ENCODE assay signal across 8 cellular contexts in genomic region chr3:36892457-36893136, GRCh38. TPM values are rescaled to one million over a fixed set of nuclear protein-coding genes. Genes with fewer than 3 reads are reported as not detected.
DNase-seq lines count a peak whose midpoint lies in the region; ATAC-seq, FAIRE-seq and TF ChIP-seq lines count a peak whose summit lies in the region.
"Had no signal": no experiment of that assay in that cellular context is flagged by ENCODE, and none has a peak within 500 bp of the region (broad histone marks: within the 10 kb centered on the region; RNA-seq: fewer than 3 reads in every experiment).

No MANE protein-coding gene starts in this region.

- H3K4me2 ChIP-seq in astrocyte (ENCODE audit: low read length) = no peak overlapping the region

- H3K4me1 Mint-ChIP-seq in CD14-positive monocyte (peaks cover 51% of the 10 kb centered on the region), astrocyte (ENCODE audit: low read depth, unreplicated experiment) (peaks cover 11% of the 10 kb centered on the region)
- H3K4me1 Mint-ChIP-seq in naive thymus-derived CD4-positive, alpha-beta T cell = peaks cover 45 to 72% (median 56%) of the 10 kb centered on the region in 7 donors

- FAIRE-seq in astrocyte (lab: Jason Lieb, UNC) (no peak), pancreas (lab: Jason Lieb, UNC) (no peak)

- ATAC-seq in naive thymus-derived CD4-positive, alpha-beta T cell = no peak
- no peak for ATAC-seq in pancreas
- ATAC-seq in HG02678 (IDR thresholded peaks at IDR 0.05; ENCODE audit: unreplicated experiment) = no peak

- H3K4me3 Mint-ChIP-seq in CD14-positive monocyte (no peak overlapping the region), astrocyte (ENCODE audit: unreplicated experiment) (no peak overlapping the region)
- H3K4me3 Mint-ChIP-seq in naive thymus-derived CD4-positive, alpha-beta T cell = peak overlapping the region in 7 of 10 donors; percentile 17 to 64 (median 51)

- DNase-seq in CD14-positive monocyte (ENCODE audit: low spot score) (no peak), astrocyte (ENCODE audit: low read depth) (no peak), pancreas (no peak), EL (no peak)
- no peak for DNase-seq in naive thymus-derived CD4-positive, alpha-beta T cell
- DNase-seq: activated T-cell treated with anti-CD3 and anti-CD28 coated beads, Interleukin-2, amount 50 U/mL, for 48 hours had no signal

- no peak overlapping the region for H3K9ac ChIP-seq in astrocyte (ENCODE audit: low read length)

- CTCF ChIA-PET in naive thymus-derived CD4-positive, alpha-beta T cell (lab: Charles Lee) = interaction anchor here (0.9 to 1.5 kb wide), 2 partner anchors 19 to 66 kb away, joined by 3 to 5 read pairs; no protein-coding TSS in a partner anchor

- TF ChIP-seq CTCF in CD14-positive monocyte (IDR thresholded peaks at IDR 0.05) = no peak
- no peak for TF ChIP-seq CTCF in astrocyte (IDR thresholded peaks at IDR 0.05; ENCODE audit: insufficient read depth, low read depth, low read length)
- no peak for TF ChIP-seq CTCF in pancreas (IDR thresholded peaks at IDR 0.05)

- POLR2A ChIA-PET in naive thymus-derived CD4-positive, alpha-beta T cell (lab: Charles Lee) = interaction anchor here (0.9 to 5.3 kb wide), 8 partner anchors 9 to 101 kb away, joined by 3 to 62 read pairs (median 7); partner anchors contain the start of genes EPM2AIP1, MLH1 and TRANK1

- H3K4me1 ChIP-seq in astrocyte (ENCODE audit: insufficient read depth, low read length) (peaks cover 5% of the 10 kb centered on the region), pancreas (peaks cover 0 to 6% (median 0%) of the 10 kb centered on the region in 3 donors)
- peaks cover 29 to 38% of the 10 kb centered on the region in 2 donors for H3K4me1 ChIP-seq in naive thymus-derived CD4-positive, alpha-beta T cell (ENCODE audit: control insufficient read depth in 2 of 2, insufficient read depth in 2 of 2, low read length in 2 of 2)

- no peak overlapping the region for H2AFZ ChIP-seq in astrocyte (ENCODE audit: low read depth, low read length)

- H3K36me3 ChIP-seq in KOPT-K1 (ENCODE audit: insufficient read depth, low read length) (peaks cover 72% of the 10 kb centered on the region), astrocyte (ENCODE audit: insufficient read depth, low read length) (no peaks in the 10 kb centered on the region), pancreas (no peaks in the 10 kb centered on the region)
- peaks cover 28 to 67% (median 30%) of the 10 kb centered on the region in 3 experiments for H3K36me3 ChIP-seq in naive thymus-derived CD4-positive, alpha-beta T cell (ENCODE audit: control insufficient read depth in 2 of 3, insufficient read depth in 3 of 3, low read length in 3 of 3)

- H3K4me3 ChIP-seq in astrocyte (ENCODE audit: insufficient read depth, low read depth, low read length) (no peak overlapping the region), pancreas (no peak overlapping the region)
- H3K4me3 ChIP-seq in naive thymus-derived CD4-positive, alpha-beta T cell (ENCODE audit: low read length) = no peak overlapping the region

- H3K27ac Mint-ChIP-seq in CD14-positive monocyte = peak overlapping the region; percentile 83 to 95 (median 94)
- peak overlapping the region; percentile 77 for H3K27ac Mint-ChIP-seq in astrocyte (ENCODE audit: unreplicated experiment)
- H3K27ac Mint-ChIP-seq in naive thymus-derived CD4-positive, alpha-beta T cell = peak overlapping the region; percentile 58 to 95 (median 94)

- H3K9me3 ChIP-seq in KOPT-K1 (ENCODE audit: insufficient read depth, low read length, poor library complexity, severe bottlenecking) = no peaks in the 10 kb centered on the region
- no peaks in the 10 kb centered on the region for H3K9me3 ChIP-seq in astrocyte (ENCODE audit: insufficient read depth, low read depth, low read length)
- H3K9me3 ChIP-seq in naive thymus-derived CD4-positive, alpha-beta T cell (ENCODE audit: control insufficient read depth in 2 of 3, low read length in 3 of 3) = no peaks in the 10 kb centered on the region
- H3K9me3 ChIP-seq in pancreas = no peaks in the 10 kb centered on the region

- 91 to 93% methylated on average over 12 of the region's 12 CpGs for WGBS in pancreas, 2 donors

- H3K27ac ChIP-seq in KOPT-K1 (ENCODE audit: low read depth, low read length, poor library complexity, severe bottlenecking) (peak overlapping the region; percentile 26), astrocyte (ENCODE audit: low read depth, low read length) (no peak overlapping the region), pancreas (peak overlapping the region in 1 of 4 donors; percentile 34)
- H3K27ac ChIP-seq in naive thymus-derived CD4-positive, alpha-beta T cell (ENCODE audit: low read depth, low read length) = peak overlapping the region; percentile 59

- no peaks in the 10 kb centered on the region for H4K20me1 ChIP-seq in astrocyte (ENCODE audit: insufficient read depth, low read length)

- no peaks in the 10 kb centered on the region for H3K79me2 ChIP-seq in astrocyte (ENCODE audit: insufficient read depth, low read length)

- H3K36me3 Mint-ChIP-seq in CD14-positive monocyte (peaks cover 49% of the 10 kb centered on the region in 2 donors), astrocyte (ENCODE audit: low read depth, unreplicated experiment) (peaks cover 7% of the 10 kb centered on the region)
- H3K36me3 Mint-ChIP-seq in naive thymus-derived CD4-positive, alpha-beta T cell = peaks cover 28 to 79% (median 63%) of the 10 kb centered on the region in 5 donors

- intact Hi-C loops in CD14-positive monocyte (cut with micrococcal nuclease) (no loop called here), pancreas (cut with DNase I) (no loop called here)
- intact Hi-C loops in naive thymus-derived CD4-positive, alpha-beta T cell (cut with micrococcal nuclease) = loop anchor here (1.0 to 2.0 kb wide), 2 partner anchors 16 kb away; no protein-coding TSS in a partner anchor

- H3K27me3 ChIP-seq in astrocyte (ENCODE audit: insufficient read depth, low read length) = no peaks in the 10 kb centered on the region
- no peaks in the 10 kb centered on the region for H3K27me3 ChIP-seq in naive thymus-derived CD4-positive, alpha-beta T cell (ENCODE audit: control insufficient read depth in 2 of 2, insufficient read depth in 2 of 2, low read length in 2 of 2)
- H3K27me3 ChIP-seq in pancreas = no peaks in the 10 kb centered on the region

- peaks cover 0 to 2% (median 1%) of the 10 kb centered on the region in 3 donors for H3K27me3 Mint-ChIP-seq in CD14-positive monocyte (ENCODE audit: low read depth in 3 of 3)
- no peaks in the 10 kb centered on the region for H3K27me3 Mint-ChIP-seq in astrocyte (ENCODE audit: low read depth, unreplicated experiment)
- H3K27me3 Mint-ChIP-seq in naive thymus-derived CD4-positive, alpha-beta T cell = no peaks in the 10 kb centered on the region

- H3K9me3 Mint-ChIP-seq in CD14-positive monocyte (peaks cover 0 to 5% (median 0%) of the 10 kb centered on the region in 7 donors), astrocyte (ENCODE audit: unreplicated experiment) (no peaks in the 10 kb centered on the region)
- H3K9me3 Mint-ChIP-seq in naive thymus-derived CD4-positive, alpha-beta T cell = peaks cover 0 to 8% (median 0%) of the 10 kb centered on the region in 11 donors

RNA-seq across cellular contexts. Expression of gene TRANK1, which starts 52.3 kb away (rescaled TPM):
- 1 to 10 TPM; 2.8 to 5.8 TPM for polyA plus RNA-seq in CD14-positive monocyte
- total RNA-seq in astrocyte = 5.6 and 5.8 TPM in 2 replicates
- 100 to 1,000 TPM in 2 of 5 experiments, 10 to 100 TPM in 3; 64.3 to 113 (median 82.6) TPM for total RNA-seq in naive thymus-derived CD4-positive, alpha-beta T cell
- 10 to 100 TPM; 29.6 to 45.2 TPM for polyA plus RNA-seq in naive thymus-derived CD4-positive, alpha-beta T cell
- 10 to 100 TPM in 1 of 6 donors, 1 to 10 TPM in 5; 2.5 to 14.6 (median 4.2) TPM for total RNA-seq in pancreas
- polyA plus RNA-seq in pancreas = 1 to 10 TPM; 1.7 to 1.8 TPM

Comparison
In these comparisons a context has a peak if more than half of its experiments do, and no peak if none do; other contexts are left out.
1. H3K4me3 Mint-ChIP-seq: peak in naive thymus-derived CD4-positive, alpha-beta T cell (7 of 10); none in CD14-positive monocyte (0 of 2) and astrocyte (single experiment).
2. intact Hi-C loops: an anchor here in naive thymus-derived CD4-positive, alpha-beta T cell (1.0 to 2.0 kb wide); none called in CD14-positive monocyte and pancreas.
3. Peak in every context shown above with its lines, with median percentiles within 50 percentile points of each other: H3K27ac Mint-ChIP-seq.